Comparison of ENCODE assay signal across 27 cellular contexts in genomic region chr6:31110825-31111582, GRCh38. TPM values are rescaled to one million over a fixed set of nuclear protein-coding genes. Genes with fewer than 3 reads are reported as not detected.
"Had no signal": no experiment of that assay in that cellular context is flagged by ENCODE, and none has a peak within 500 bp of the region (broad histone marks: within the 10 kb centered on the region; RNA-seq: fewer than 3 reads in every experiment).

No MANE protein-coding gene starts in this region.

- H3K9me3 ChIP-seq: breast epithelium, heart right ventricle, left lung, pancreas had no signal

- H3K36me3 ChIP-seq: breast epithelium, heart right ventricle, left lung, pancreas had no signal

- ATAC-seq: activated CD4-positive, alpha-beta T cell treated with anti-CD3 and anti-CD28 coated beads for 36 hours; heart right ventricle; left lung; naive thymus-derived CD8-positive, alpha-beta T cell; pancreas; right cardiac atrium; stimulated activated naive CD8-positive, alpha-beta T cell treated with anti-CD3 and anti-CD28 coated beads, Interleukin-15, Interleukin-2, amounts not matched to agents 100 U/mL and 50 U/mL, for 24 hours had no signal

- DNase-seq: activated B cell treated with CpG ODN at 0.5 μM for 24 hours; activated CD4-positive, alpha-beta T cell treated with anti-CD3 and anti-CD28 coated beads for 36 hours; activated CD4-positive, alpha-beta T cell treated with anti-CD3 and anti-CD28 coated beads, Interleukin-2, amount 50 U/mL, for 4 hours; activated CD8-positive, alpha-beta memory T cell treated with anti-CD3 and anti-CD28 coated beads, Interleukin-2, amount 50 U/mL, for 48 hours; activated naive CD4-positive, alpha-beta T cell treated with Interleukin-2 at 50 U/mL for 16 hours; activated naive CD8-positive, alpha-beta T cell treated with anti-CD3 and anti-CD28 coated beads for 36 hours; activated T-cell treated with anti-CD3 and anti-CD28 coated beads, Interleukin-2, amount 50 U/mL, for 48 hours; amniotic stem cell; heart right ventricle; kidney glomerular epithelial cell; left lung; naive thymus-derived CD8-positive, alpha-beta T cell; right cardiac atrium; stimulated activated CD4-positive, alpha-beta T cell treated with anti-CD3 and anti-CD28 coated beads, Interleukin-12 subunit alpha, Interleukin-12 subunit beta, amount 100 ng/mL, for 4 hours; stimulated activated CD4-positive, alpha-beta T cell treated with anti-CD3 and anti-CD28 coated beads, Interleukin-4, amount 100 ng/mL, for 4 hours; stimulated activated naive CD8-positive, alpha-beta T cell treated with anti-CD3 and anti-CD28 coated beads, Interleukin-15, Interleukin-2, amounts not matched to agents 100 U/mL and 50 U/mL, for 24 hours; T-helper 1 cell; T-helper 9 cell had no signal

- H3K4me3 ChIP-seq: breast epithelium, heart right ventricle, left lung, lung, pancreas had no signal

- H3K4me1 Mint-ChIP-seq: activated CD4-positive, alpha-beta T cell treated with anti-CD3 and anti-CD28 coated beads for 36 hours had no signal

- H3K27me3 ChIP-seq: breast epithelium, pancreas had no signal

- H3K36me3 Mint-ChIP-seq: activated naive CD8-positive, alpha-beta T cell treated with anti-CD3 and anti-CD28 coated beads for 36 hours; naive thymus-derived CD8-positive, alpha-beta T cell had no signal

- H3K4me3 Mint-ChIP-seq: activated B cell treated with CpG ODN at 0.5 μM for 24 hours; activated CD4-positive, alpha-beta T cell treated with anti-CD3 and anti-CD28 coated beads for 36 hours; activated naive CD8-positive, alpha-beta T cell treated with anti-CD3 and anti-CD28 coated beads for 36 hours; naive thymus-derived CD8-positive, alpha-beta T cell had no signal

- H3K9me3 Mint-ChIP-seq: activated B cell treated with CpG ODN at 0.5 μM for 24 hours; activated naive CD8-positive, alpha-beta T cell treated with anti-CD3 and anti-CD28 coated beads for 36 hours; naive thymus-derived CD8-positive, alpha-beta T cell had no signal

- H3K27ac Mint-ChIP-seq: activated B cell treated with CpG ODN at 0.5 μM for 24 hours; activated CD4-positive, alpha-beta T cell treated with anti-CD3 and anti-CD28 coated beads for 36 hours; activated naive CD8-positive, alpha-beta T cell treated with anti-CD3 and anti-CD28 coated beads for 36 hours had no signal

- H3K27me3 Mint-ChIP-seq: activated CD4-positive, alpha-beta T cell treated with anti-CD3 and anti-CD28 coated beads for 36 hours; activated naive CD8-positive, alpha-beta T cell treated with anti-CD3 and anti-CD28 coated beads for 36 hours had no signal

- H3K4me1 ChIP-seq: pancreas had no signal

- H3K27ac ChIP-seq: breast epithelium, heart right ventricle, left lung, pancreas had no signal

RNA-seq across cellular contexts. Expression of gene C6orf15, which starts 1.4 kb away (rescaled TPM):
- total RNA-seq: activated B cell treated with CpG ODN at 0.5 μM for 24 hours; activated CD4-positive, alpha-beta T cell treated with anti-CD3 and anti-CD28 coated beads for 36 hours; activated CD8-positive, alpha-beta memory T cell treated with anti-CD3 and anti-CD28 coated beads for 36 hours; activated naive CD8-positive, alpha-beta T cell treated with anti-CD3 and anti-CD28 coated beads for 36 hours; fibroblast of villous mesenchyme; heart right ventricle; left lung; lung; naive thymus-derived CD8-positive, alpha-beta T cell; pancreas; pulmonary artery endothelial cell; right cardiac atrium; subcutaneous adipose tissue; urinary bladder had no signal
- polyA plus RNA-seq: heart right ventricle; lung; naive thymus-derived CD8-positive, alpha-beta T cell; pancreas; right cardiac atrium; urinary bladder had no signal

RNA-seq across cellular contexts. Expression of gene PSORS1C1, which starts 3.6 kb away (rescaled TPM):
- total RNA-seq: activated CD8-positive, alpha-beta memory T cell treated with anti-CD3 and anti-CD28 coated beads for 36 hours; naive thymus-derived CD8-positive, alpha-beta T cell had no signal
- polyA plus RNA-seq: naive thymus-derived CD8-positive, alpha-beta T cell had no signal

RNA-seq across cellular contexts. Expression of gene CDSN, which starts 9.2 kb away (rescaled TPM):
- total RNA-seq: activated B cell treated with CpG ODN at 0.5 μM for 24 hours; activated CD4-positive, alpha-beta T cell treated with anti-CD3 and anti-CD28 coated beads for 36 hours; activated CD8-positive, alpha-beta memory T cell treated with anti-CD3 and anti-CD28 coated beads for 36 hours; activated naive CD8-positive, alpha-beta T cell treated with anti-CD3 and anti-CD28 coated beads for 36 hours; epithelial cell of proximal tubule; fibroblast of villous mesenchyme; naive thymus-derived CD8-positive, alpha-beta T cell; pulmonary artery endothelial cell; subcutaneous adipose tissue; urinary bladder had no signal
- polyA plus RNA-seq: naive thymus-derived CD8-positive, alpha-beta T cell; urinary bladder had no signal

RNA-seq across cellular contexts. Expression of gene PSORS1C2, which starts 27.9 kb away (rescaled TPM):
- total RNA-seq: activated B cell treated with CpG ODN at 0.5 μM for 24 hours; activated CD4-positive, alpha-beta T cell treated with anti-CD3 and anti-CD28 coated beads for 36 hours; activated CD8-positive, alpha-beta memory T cell treated with anti-CD3 and anti-CD28 coated beads for 36 hours; activated naive CD8-positive, alpha-beta T cell treated with anti-CD3 and anti-CD28 coated beads for 36 hours; breast epithelium; epithelial cell of proximal tubule; fibroblast of villous mesenchyme; heart right ventricle; left lung; lung; naive thymus-derived CD8-positive, alpha-beta T cell; pancreas; pulmonary artery endothelial cell; right cardiac atrium; subcutaneous adipose tissue; urinary bladder had no signal
- polyA plus RNA-seq: heart right ventricle; lung; naive thymus-derived CD8-positive, alpha-beta T cell; pancreas; right cardiac atrium; urinary bladder had no signal
